In genomic region chr21:35249636-35250035, GRCh38 we compare ENCODE assay signal across 25 cellular contexts.
DNase-seq lines count a peak whose midpoint lies in the region; ATAC-seq, FAIRE-seq and TF ChIP-seq lines count a peak whose summit lies in the region.
"Had no signal": no experiment of that assay in that cellular context is flagged by ENCODE, and none has a peak within 500 bp of the region (broad histone marks: within the 10 kb centered on the region; RNA-seq: fewer than 3 reads in every experiment).

No MANE protein-coding gene starts in this region.

- peaks cover 6 to 7% of the 10 kb centered on the region in 2 experiments; a peak in 2 of 4 replicates for H3K4me1 ChIP-seq in HCT116 (ENCODE audit: control insufficient read depth in 1 of 2, insufficient read depth in 2 of 2, low read length in 2 of 2)
- H3K4me1 ChIP-seq in mammary epithelial cell (ENCODE audit: insufficient read depth, low read length) = peaks cover 5% of the 10 kb centered on the region
- H3K4me1 ChIP-seq in pancreas = peaks cover 10 to 19% (median 17%) of the 10 kb centered on the region in 3 donors
- H3K4me1 ChIP-seq: colonic mucosa, lower lobe of right lung, tibial artery had no signal

- H3K4me2 ChIP-seq in HCT116 (ENCODE audit: low read length) = 0 out of 2 replicates have a peak overlapping the region, but pooled peaks have one; percentile 15
- no peak overlapping the region for H3K4me2 ChIP-seq in mammary epithelial cell (ENCODE audit: insufficient read depth, low read depth, low read length)
- H3K4me2 ChIP-seq: BLaER1 had no signal

- no peak overlapping the region for H3K27ac Mint-ChIP-seq in T-helper 2 cell treated with Interferon-gamma antibody and Interleukin-4, amounts not matched to agents 5 μg/mL and 100 μg/mL, for 36 hours
- H3K27ac Mint-ChIP-seq: activated naive CD4-positive, alpha-beta T cell treated with anti-CD3 and anti-CD28 coated beads, Interleukin-2, amount 50 U/mL, for 72 hours; naive thymus-derived CD8-positive, alpha-beta T cell had no signal

- no peaks in the 10 kb centered on the region for H3K79me2 ChIP-seq in HCT116 (ENCODE audit: insufficient read depth, low read length)
- no peaks in the 10 kb centered on the region for H3K79me2 ChIP-seq in mammary epithelial cell (ENCODE audit: insufficient read depth, low read length)

- no peak overlapping the region for H3K4me3 ChIP-seq in HCT116 (replicated peaks in 1 of 2; ENCODE audit: low read depth in 1 of 2, low read length in 2 of 2)
- H3K4me3 ChIP-seq in mammary epithelial cell (replicated peaks in 1 of 3; ENCODE audit: insufficient read depth in 1 of 3, low read depth in 2 of 3, low read length in 3 of 3) = no peak overlapping the region
- no peak overlapping the region for H3K4me3 ChIP-seq in pancreas
- H3K4me3 ChIP-seq: BLaER1, colonic mucosa, gastrocnemius medialis, lower lobe of right lung, tibial artery had no signal

- H3K9me3 ChIP-seq in HCT116 (ENCODE audit: control insufficient read depth in 1 of 2, insufficient read depth in 1 of 2, low read depth in 1 of 2, low read length in 2 of 2) = no peaks in the 10 kb centered on the region
- H3K9me3 ChIP-seq in mammary epithelial cell (replicated peaks; ENCODE audit: insufficient read depth, low read length) = peaks cover 3% of the 10 kb centered on the region
- H3K9me3 ChIP-seq in pancreas = no peaks in the 10 kb centered on the region
- H3K9me3 ChIP-seq: colonic mucosa, gastrocnemius medialis, lower lobe of right lung, tibial artery had no signal

- ATAC-seq in HCT116 = no peak
- ATAC-seq in pancreas = peak in 3 of 4 donors; percentile 71 to 73 (median 71)
- no peak for ATAC-seq in GM19395 (IDR thresholded peaks at IDR 0.05; ENCODE audit: unreplicated experiment)
- ATAC-seq: activated naive CD4-positive, alpha-beta T cell treated with anti-CD3 and anti-CD28 coated beads, Interleukin-2, amount 50 U/mL, for 72 hours; gastrocnemius medialis; lower lobe of right lung; naive thymus-derived CD8-positive, alpha-beta T cell had no signal

- BruUV-seq in HCT116 (replicated peaks; lab: Mats Ljungman, UMichigan) = no TSS peak
- BruUV-seq in mammary epithelial cell (replicated peaks; lab: Mats Ljungman, UMichigan) = no TSS peak

- CTCF ChIA-PET in HCT116 (lab: Charles Lee) = no interaction called here
- CTCF ChIA-PET in mammary epithelial cell (lab: Charles Lee; ENCODE audit: low non-redundant PET) = no interaction called here

- H3K9me2 ChIP-seq in HCT116 (ENCODE audit: insufficient read depth) = no peaks in the 10 kb centered on the region

- no peak for FAIRE-seq in pancreas (lab: Jason Lieb, UNC)
- FAIRE-seq: RCC 7860 had no signal

- TF ChIP-seq CTCF in HCT116 (IDR thresholded peaks at IDR 0.05 in 2 of 3, conservative IDR thresholded peaks at IDR 0.05 in 1 of 3; ENCODE audit: borderline replicate concordance in 1 of 3, insufficient read depth in 1 of 3, low read depth in 2 of 3, low read length in 2 of 3) (no peak), mammary epithelial cell (conservative IDR thresholded peaks at IDR 0.05 in 1 of 2, IDR thresholded peaks at IDR 0.05 in 1 of 2; ENCODE audit: extremely low read depth in 1 of 2, insufficient read depth in 1 of 2, low read depth in 1 of 2, low read length in 2 of 2) (no peak), pancreas (IDR thresholded peaks at IDR 0.05) (no peak)

- H3K36me3 Mint-ChIP-seq in T-helper 2 cell treated with Interferon-gamma antibody and Interleukin-4, amounts not matched to agents 5 μg/mL and 100 μg/mL, for 36 hours (ENCODE audit: low read depth) = peaks cover 8% of the 10 kb centered on the region

- no peaks in the 10 kb centered on the region for H3K27me3 ChIP-seq in HCT116 (ENCODE audit: insufficient read depth, low read length)
- no peaks in the 10 kb centered on the region for H3K27me3 ChIP-seq in mammary epithelial cell (ENCODE audit: insufficient read depth, low read length)
- no peaks in the 10 kb centered on the region for H3K27me3 ChIP-seq in pancreas
- H3K27me3 ChIP-seq: BLaER1, colonic mucosa, gastrocnemius medialis, tibial artery had no signal

- H2AFZ ChIP-seq in HCT116 (ENCODE audit: low read depth, low read length, poor library complexity, severe bottlenecking) = no peak overlapping the region
- H2AFZ ChIP-seq in mammary epithelial cell (ENCODE audit: low read depth, low read length) = no peak overlapping the region

- DNase-seq in HCT116 (ENCODE audit: low read depth, low spot score) = no peak
- DNase-seq in NCI-H2029 treated with DMSO at 0.1 percent for 48 hours (lab: John Stamatoyannopoulos, UW) = peak; percentile 44
- peak; percentile 83 for DNase-seq in mammary epithelial cell
- DNase-seq in pancreas = peak in 2 of 6 donors; percentile 23 to 25
- no peak for DNase-seq in SW 1271 (lab: John Stamatoyannopoulos, UW)
- no peak for DNase-seq in T-helper 2 cell treated with Interferon-gamma antibody and Interleukin-4, amounts not matched to agents 5 μg/mL and 100 μg/mL, for 36 hours (ENCODE audit: low spot score)
- DNase-seq: activated CD4-positive, alpha-beta T cell treated with anti-CD3 and anti-CD28 coated beads for 48 hours; colonic mucosa; effector memory CD4-positive, alpha-beta T cell; gastrocnemius medialis; H7; KG1; lower lobe of right lung; naive thymus-derived CD8-positive, alpha-beta T cell; NCI-H2171; NCI-H524 treated with DMSO at 0.1 percent for 48 hours; occipital lobe; stimulated activated CD4-positive, alpha-beta T cell treated with anti-CD3 and anti-CD28 coated beads, Interleukin-4, amount 100 ng/mL, for 24 hours; T-helper 9 cell; tibial artery; WERI-Rb-1 had no signal

- no peak overlapping the region for H3K4me3 Mint-ChIP-seq in T-helper 2 cell treated with Interferon-gamma antibody and Interleukin-4, amounts not matched to agents 5 μg/mL and 100 μg/mL, for 36 hours
- H3K4me3 Mint-ChIP-seq: naive thymus-derived CD8-positive, alpha-beta T cell had no signal

- intact Hi-C loops in HCT116 (cut with micrococcal nuclease) = no loop called here
- intact Hi-C loops in mammary epithelial cell (cut with micrococcal nuclease) = loop anchor here (10.0 kb wide), 1 partner anchor 365 kb away; no protein-coding TSS in a partner anchor
- intact Hi-C loops in pancreas (cut with DNase I) = no loop called here

- no peaks in the 10 kb centered on the region for H3K36me3 ChIP-seq in HCT116 (ENCODE audit: control insufficient read depth in 1 of 2, insufficient read depth in 2 of 2, low read length in 2 of 2)
- H3K36me3 ChIP-seq in mammary epithelial cell (ENCODE audit: insufficient read depth, low read length) = no peaks in the 10 kb centered on the region
- no peaks in the 10 kb centered on the region for H3K36me3 ChIP-seq in pancreas
- H3K36me3 ChIP-seq: BLaER1, colonic mucosa, gastrocnemius medialis, lower lobe of right lung, tibial artery, WERI-Rb-1 had no signal

- TF ChIP-seq RAD21 in HCT116 (IDR thresholded peaks at IDR 0.05; ENCODE audit: low read depth) = no peak

- H3K27ac ChIP-seq in HCT116 (ENCODE audit: low read depth, low read length) (no peak overlapping the region), mammary epithelial cell (ENCODE audit: insufficient read depth, low read depth, low read length) (no peak overlapping the region), pancreas (peak overlapping the region in 1 of 4 donors; percentile 50)
- H3K27ac ChIP-seq: BLaER1, colonic mucosa, gastrocnemius medialis, lower lobe of right lung, tibial artery, WERI-Rb-1 had no signal

- H3K9ac ChIP-seq in HCT116 (ENCODE audit: low read length) = no peak overlapping the region
- H3K9ac ChIP-seq in mammary epithelial cell (ENCODE audit: insufficient read depth, low read length) = no peak overlapping the region
- H3K9ac ChIP-seq: BLaER1 had no signal

- dilution Hi-C loops in mammary epithelial cell (cut with HindIII; ENCODE audit: low sequenced_read_pairs) = no loop called here

- H4K20me1 ChIP-seq in HCT116 (ENCODE audit: insufficient read depth) = no peaks in the 10 kb centered on the region
- no peaks in the 10 kb centered on the region for H4K20me1 ChIP-seq in mammary epithelial cell (ENCODE audit: insufficient read depth, low read length)
- H4K20me1 ChIP-seq: BLaER1 had no signal

- H3K4me1 Mint-ChIP-seq in T-helper 2 cell treated with Interferon-gamma antibody and Interleukin-4, amounts not matched to agents 5 μg/mL and 100 μg/mL, for 36 hours (ENCODE audit: low read depth) = no peaks in the 10 kb centered on the region

- no peaks in the 10 kb centered on the region for H3K27me3 Mint-ChIP-seq in T-helper 2 cell treated with Interferon-gamma antibody and Interleukin-4, amounts not matched to agents 5 μg/mL and 100 μg/mL, for 36 hours (ENCODE audit: low read depth)

- TF ChIP-seq POLR2A in HCT116 (IDR thresholded peaks at IDR 0.05; ENCODE audit: borderline replicate concordance, extremely low read depth, insufficient read depth, insufficient read length) = no peak

- H3K9me3 Mint-ChIP-seq in T-helper 2 cell treated with Interferon-gamma antibody and Interleukin-4, amounts not matched to agents 5 μg/mL and 100 μg/mL, for 36 hours = peaks cover 27% of the 10 kb centered on the region

- in situ Hi-C loops in mammary epithelial cell (cut with MboI; ENCODE audit: low sequenced_read_pairs in 2 of 2) = loop anchor here in 1 of 2 donors (25.0 kb wide), 2 partner anchors 362 to 588 kb away; no protein-coding TSS in a partner anchor

- POLR2A ChIA-PET in HCT116 (lab: Charles Lee) = no interaction called here

- RAD21 ChIA-PET in HCT116 (lab: Charles Lee; ENCODE audit: low non-redundant PET in 1 of 2, low total read pairs in 2 of 2, uncharacterized antibody in 2 of 2, unreplicated experiment in 2 of 2) = no interaction called here

- WGBS in mammary epithelial cell (ENCODE audit: low coverage, missing lambda C conversion rate) = 90% methylated on average over 1 of the region's 1 CpG
- 39 to 40% methylated on average over 1 of the region's 1 CpG for WGBS in pancreas, 2 donors

TF ChIP-seq in HCT116, 20 proteins besides CTCF, POLR2A, EP300 and RAD21 (continues in another document):
- TF ChIP-seq CBX3 (IDR thresholded peaks at IDR 0.05; ENCODE audit: low read depth) = no peak

Comparison
In these comparisons a context has a peak if more than half of its experiments do, and no peak if none do; other contexts are left out.
1. ATAC-seq: peak in pancreas (3 of 4); none in HCT116 (single experiment) and GM19395 (single experiment).
2. DNase-seq: peak in NCI-H2029 treated with DMSO at 0.1 percent for 48 hours (single experiment) and mammary epithelial cell (single experiment); none in HCT116 (single experiment), SW 1271 (0 of 2) and T-helper 2 cell treated with Interferon-gamma antibody and Interleukin-4, amounts not matched to agents 5 μg/mL and 100 μg/mL, for 36 hours (single experiment).